1 cellular context compared by ENCODE assay signal in genomic region chr2:230266654-230267053, GRCh38.
TF ChIP-seq lines count a peak whose summit lies in the region.

No MANE protein-coding gene starts in this region.

TF ChIP-seq in SK-N-SH treated with all-trans-retinoic acid at 6 μM for 48 hours, 23 proteins besides CTCF, POLR2A, EP300 and RAD21 (continued from another document):
- no peak for TF ChIP-seq POU6F1 (CRISPR knock-in tag; IDR thresholded peaks at IDR 0.05; ENCODE audit: borderline replicate concordance, low read depth)
- TF ChIP-seq ISL1 (CRISPR knock-in tag; IDR thresholded peaks at IDR 0.05), result no peak
